ENCODE assay signal across 2 cellular contexts in genomic region chr17:79707441-79707850, GRCh38.
TF ChIP-seq lines count a peak whose summit lies in the region.

No MANE protein-coding gene starts in this region.

TF ChIP-seq in A549, 52 proteins besides CTCF, POLR2A, EP300 and RAD21 (continued from another document):
- TF ChIP-seq, protein P1, sequence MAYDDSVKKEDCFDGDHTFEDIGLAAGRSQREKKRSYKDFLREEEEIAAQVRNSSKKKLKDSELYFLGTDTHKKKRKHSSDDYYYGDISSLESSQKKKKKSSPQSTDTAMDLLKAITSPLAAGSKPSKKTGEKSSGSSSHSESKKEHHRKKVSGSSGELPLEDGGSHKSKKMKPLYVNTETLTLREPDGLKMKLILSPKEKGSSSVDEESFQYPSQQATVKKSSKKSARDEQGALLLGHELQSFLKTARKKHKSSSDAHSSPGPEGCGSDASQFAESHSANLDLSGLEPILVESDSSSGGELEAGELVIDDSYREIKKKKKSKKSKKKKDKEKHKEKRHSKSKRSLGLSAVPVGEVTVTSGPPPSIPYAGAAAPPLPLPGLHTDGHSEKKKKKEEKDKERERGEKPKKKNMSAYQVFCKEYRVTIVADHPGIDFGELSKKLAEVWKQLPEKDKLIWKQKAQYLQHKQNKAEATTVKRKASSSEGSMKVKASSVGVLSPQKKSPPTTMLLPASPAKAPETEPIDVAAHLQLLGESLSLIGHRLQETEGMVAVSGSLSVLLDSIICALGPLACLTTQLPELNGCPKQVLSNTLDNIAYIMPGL (CRISPR knock-in tag; IDR thresholded peaks at IDR 0.05; ENCODE audit: borderline replicate concordance): no peak
- TF ChIP-seq HOXB13 (CRISPR knock-in tag; IDR thresholded peaks at IDR 0.05; ENCODE audit: low read depth) (no peak), MAZ (IDR thresholded peaks at IDR 0.05; ENCODE audit: borderline replicate concordance, low read depth, low read length) (no peak), FOXS1 (CRISPR knock-in tag; IDR thresholded peaks at IDR 0.05) (no peak), EHF (CRISPR knock-in tag; IDR thresholded peaks at IDR 0.05) (no peak), KDM5A (IDR thresholded peaks at IDR 0.05) (no peak), ZNF302 (CRISPR knock-in tag; IDR thresholded peaks at IDR 0.05) (no peak), SREBF2 (IDR thresholded peaks at IDR 0.05) (no peak), GATA3 (IDR thresholded peaks at IDR 0.05; ENCODE audit: borderline replicate concordance) (no peak), E2F6 (IDR thresholded peaks at IDR 0.05; ENCODE audit: borderline replicate concordance, low read depth) (no peak), ZSCAN20 (CRISPR knock-in tag; IDR thresholded peaks at IDR 0.05) (no peak), ESRRA (IDR thresholded peaks at IDR 0.05; ENCODE audit: borderline replicate concordance, low read length) (no peak), TFCP2L1 (CRISPR knock-in tag; IDR thresholded peaks at IDR 0.05) (no peak), TP53 (CRISPR knock-in tag; IDR thresholded peaks at IDR 0.05) (no peak), REST (IDR thresholded peaks at IDR 0.05) (no peak), CEBPB (IDR thresholded peaks at IDR 0.05) (no peak), RFX5 (IDR thresholded peaks at IDR 0.05) (no peak)
- TF ChIP-seq, protein P2, sequence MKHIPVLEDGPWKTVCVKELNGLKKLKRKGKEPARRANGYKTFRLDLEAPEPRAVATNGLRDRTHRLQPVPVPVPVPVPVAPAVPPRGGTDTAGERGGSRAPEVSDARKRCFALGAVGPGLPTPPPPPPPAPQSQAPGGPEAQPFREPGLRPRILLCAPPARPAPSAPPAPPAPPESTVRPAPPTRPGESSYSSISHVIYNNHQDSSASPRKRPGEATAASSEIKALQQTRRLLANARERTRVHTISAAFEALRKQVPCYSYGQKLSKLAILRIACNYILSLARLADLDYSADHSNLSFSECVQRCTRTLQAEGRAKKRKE (CRISPR knock-in tag; IDR thresholded peaks at IDR 0.05; ENCODE audit: low read depth): no peak

TF ChIP-seq in IMR-90, 13 proteins besides CTCF, POLR2A, EP300 and RAD21 (continued from another document):
- TF ChIP-seq, protein P3, sequence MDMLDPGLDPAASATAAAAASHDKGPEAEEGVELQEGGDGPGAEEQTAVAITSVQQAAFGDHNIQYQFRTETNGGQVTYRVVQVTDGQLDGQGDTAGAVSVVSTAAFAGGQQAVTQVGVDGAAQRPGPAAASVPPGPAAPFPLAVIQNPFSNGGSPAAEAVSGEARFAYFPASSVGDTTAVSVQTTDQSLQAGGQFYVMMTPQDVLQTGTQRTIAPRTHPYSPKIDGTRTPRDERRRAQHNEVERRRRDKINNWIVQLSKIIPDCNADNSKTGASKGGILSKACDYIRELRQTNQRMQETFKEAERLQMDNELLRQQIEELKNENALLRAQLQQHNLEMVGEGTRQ (IDR thresholded peaks at IDR 0.05; ENCODE audit: low read depth, low read length): no peak
- TF ChIP-seq NFE2L2 (IDR thresholded peaks at IDR 0.05; ENCODE audit: low read depth, low read length) (no peak), MAZ (IDR thresholded peaks at IDR 0.05; ENCODE audit: borderline replicate concordance, low read depth, low read length) (no peak), SMC3 (IDR thresholded peaks at IDR 0.05; ENCODE audit: low read depth, low read length) (no peak), RFX5 (IDR thresholded peaks at IDR 0.05; ENCODE audit: low read depth, low read length) (no peak), CHD1 (IDR thresholded peaks at IDR 0.05; ENCODE audit: low read depth, low read length) (no peak), ELK1 (IDR thresholded peaks at IDR 0.05; ENCODE audit: borderline replicate concordance, low read depth, low read length) (no peak)
